Comparison of ENCODE assay signal across 11 cellular contexts in the genomic region with DNA sequence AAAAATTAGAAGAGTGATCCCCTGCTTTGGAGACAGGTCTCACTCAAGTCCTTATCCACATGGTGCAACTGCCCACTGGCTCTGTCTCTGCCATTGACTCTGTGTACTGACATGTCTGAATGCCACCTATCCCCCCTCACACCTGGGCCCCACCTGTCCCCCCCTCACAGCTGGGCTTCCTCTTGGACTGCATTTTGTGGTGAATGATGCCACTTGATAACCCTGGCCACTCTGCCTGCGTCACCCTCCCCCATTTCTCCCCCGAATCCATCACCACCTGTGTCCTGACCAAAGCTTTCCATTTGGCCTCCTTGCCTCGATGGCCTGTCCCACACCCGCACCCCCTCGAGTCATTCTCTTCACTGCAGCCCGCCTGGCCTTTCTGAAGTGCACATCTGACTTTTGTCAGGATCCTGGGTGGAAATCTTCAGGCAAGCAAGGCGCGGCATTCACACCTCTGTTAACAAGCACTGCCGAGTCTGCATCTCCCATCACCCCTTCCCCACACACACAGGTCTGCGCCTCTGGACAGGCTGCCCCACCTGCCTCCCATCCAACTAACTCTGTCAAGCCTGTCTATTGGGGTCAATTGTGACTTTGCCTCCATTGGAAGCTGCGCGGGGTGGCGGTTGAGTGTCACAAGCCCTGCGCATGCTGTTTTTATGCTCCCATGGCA.
DNase-seq lines count a peak whose midpoint lies in the region; FAIRE-seq and TF ChIP-seq lines count a peak whose summit lies in the region.
"Had no signal": no experiment of that assay in that cellular context is flagged by ENCODE, and none has a peak within 500 bp of the region (broad histone marks: within the 10 kb centered on the region; RNA-seq: fewer than 3 reads in every experiment).

No MANE protein-coding gene starts in this region.

- H3K4me3 ChIP-seq in fibroblast of mammary gland (ENCODE audit: control insufficient read depth, low read depth, low read length): peak overlapping the region; percentile 68
- no peak overlapping the region for H3K4me3 ChIP-seq in subcutaneous abdominal adipose tissue (ENCODE audit: low read depth in 1 of 5, low read length in 5 of 5)

- H3K27me3 Mint-ChIP-seq in activated naive CD4-positive, alpha-beta T cell treated with anti-CD3 and anti-CD28 coated beads, Interleukin-2, amount 50 U/mL, for 24 hours: no peaks in the 10 kb centered on the region
- H3K27me3 Mint-ChIP-seq in activated CD4-positive, alpha-beta memory T cell treated with anti-CD3 and anti-CD28 coated beads, Interleukin-2, amount 10 ng/mL, durations not matched to agents 7 days and 5 days: no peaks in the 10 kb centered on the region

- no peaks in the 10 kb centered on the region for H3K27me3 ChIP-seq in subcutaneous abdominal adipose tissue (ENCODE audit: control insufficient read depth in 5 of 5, insufficient read depth in 4 of 5, low read length in 5 of 5)

- no peaks in the 10 kb centered on the region for H3K9me3 ChIP-seq in subcutaneous abdominal adipose tissue (ENCODE audit: control insufficient read depth in 5 of 5, low read length in 5 of 5)

- H3K4me3 Mint-ChIP-seq in activated naive CD4-positive, alpha-beta T cell treated with anti-CD3 and anti-CD28 coated beads, Interleukin-2, amount 50 U/mL, for 24 hours: peak overlapping the region; percentile 92
- no peak overlapping the region for H3K4me3 Mint-ChIP-seq in activated CD4-positive, alpha-beta memory T cell treated with anti-CD3 and anti-CD28 coated beads, Interleukin-2, amount 10 ng/mL, durations not matched to agents 7 days and 5 days
- H3K4me3 Mint-ChIP-seq: nephron progenitor cell had no signal

- peaks cover 2 to 40% (median 24%) of the 10 kb centered on the region in 5 donors for H3K4me1 ChIP-seq in subcutaneous abdominal adipose tissue (ENCODE audit: control insufficient read depth in 5 of 5, insufficient read depth in 5 of 5, low read length in 5 of 5)

- H3K9ac ChIP-seq in subcutaneous abdominal adipose tissue (ENCODE audit: low read length in 5 of 5): no peak overlapping the region

- no peaks in the 10 kb centered on the region for H3K9me3 Mint-ChIP-seq in activated naive CD4-positive, alpha-beta T cell treated with anti-CD3 and anti-CD28 coated beads, Interleukin-2, amount 50 U/mL, for 24 hours
- no peaks in the 10 kb centered on the region for H3K9me3 Mint-ChIP-seq in activated CD4-positive, alpha-beta memory T cell treated with anti-CD3 and anti-CD28 coated beads, Interleukin-2, amount 10 ng/mL, durations not matched to agents 7 days and 5 days
- H3K9me3 Mint-ChIP-seq: nephron progenitor cell had no signal

- peak overlapping the region; percentile 52 for H3K27ac ChIP-seq in subcutaneous abdominal adipose tissue (ENCODE audit: low read depth, low read length)

- no peak for DNase-seq in activated naive CD4-positive, alpha-beta T cell treated with Interleukin-2 at 50 U/mL for 16 hours
- DNase-seq in activated CD4-positive, alpha-beta memory T cell treated with anti-CD3 and anti-CD28 coated beads, Interleukin-2, amount 10 ng/mL, durations not matched to agents 7 days and 5 days: no peak
- no peak for DNase-seq in fibroblast of mammary gland (ENCODE audit: low read depth)
- no peak for DNase-seq in urothelium cell line (ENCODE audit: low spot score)
- DNase-seq in DMS 273 (lab: John Stamatoyannopoulos, UW; ENCODE audit: unreplicated experiment): no peak
- no peak for DNase-seq in NCI-H2171 treated with DMSO at 0.1 percent for 48 hours (lab: John Stamatoyannopoulos, UW)
- DNase-seq: NCI-H524 treated with DMSO at 0.1 percent for 48 hours, nephron progenitor cell had no signal

- FAIRE-seq in urothelium cell line (lab: Jason Lieb, UNC): no peak
- FAIRE-seq: GM19239 had no signal

- peak overlapping the region; percentile 99 for H3K27ac Mint-ChIP-seq in activated naive CD4-positive, alpha-beta T cell treated with anti-CD3 and anti-CD28 coated beads, Interleukin-2, amount 50 U/mL, for 24 hours
- peak overlapping the region; percentile 97 for H3K27ac Mint-ChIP-seq in activated CD4-positive, alpha-beta memory T cell treated with anti-CD3 and anti-CD28 coated beads, Interleukin-2, amount 10 ng/mL, durations not matched to agents 7 days and 5 days
- H3K27ac Mint-ChIP-seq: nephron progenitor cell had no signal

- H3K36me3 Mint-ChIP-seq in activated naive CD4-positive, alpha-beta T cell treated with anti-CD3 and anti-CD28 coated beads, Interleukin-2, amount 50 U/mL, for 24 hours: peaks cover 42% of the 10 kb centered on the region
- H3K36me3 Mint-ChIP-seq in activated CD4-positive, alpha-beta memory T cell treated with anti-CD3 and anti-CD28 coated beads, Interleukin-2, amount 10 ng/mL, durations not matched to agents 7 days and 5 days (ENCODE audit: low read depth): peaks cover 73% of the 10 kb centered on the region

- H3K4me1 Mint-ChIP-seq in activated naive CD4-positive, alpha-beta T cell treated with anti-CD3 and anti-CD28 coated beads, Interleukin-2, amount 50 U/mL, for 24 hours: peaks cover 85% of the 10 kb centered on the region
- H3K4me1 Mint-ChIP-seq in activated CD4-positive, alpha-beta memory T cell treated with anti-CD3 and anti-CD28 coated beads, Interleukin-2, amount 10 ng/mL, durations not matched to agents 7 days and 5 days: peaks cover 84% of the 10 kb centered on the region

- CTCF ChIA-PET in activated CD4-positive, alpha-beta memory T cell treated with anti-CD3 and anti-CD28 coated beads, Interleukin-2, amount 10 ng/mL, durations not matched to agents 7 days and 5 days (lab: Charles Lee): interaction anchor here (1.2 to 1.6 kb wide), 2 partner anchors 50 to 73 kb away, joined by 3 read pairs; no protein-coding TSS in a partner anchor

- H3K36me3 ChIP-seq in subcutaneous abdominal adipose tissue (ENCODE audit: control insufficient read depth in 5 of 5, insufficient read depth in 5 of 5, low read length in 5 of 5): peaks cover 0 to 7% (median 3%) of the 10 kb centered on the region in 5 donors

- TF ChIP-seq CTCF in fibroblast of mammary gland (conservative IDR thresholded peaks at IDR 0.05; ENCODE audit: control insufficient read depth, insufficient read depth, low read depth, low read length): no peak

- POLR2A ChIA-PET in activated CD4-positive, alpha-beta memory T cell treated with anti-CD3 and anti-CD28 coated beads, Interleukin-2, amount 10 ng/mL, durations not matched to agents 7 days and 5 days (lab: Charles Lee): interaction anchor here (1.1 to 8.0 kb wide), 3 partner anchors 14 to 103 kb away, joined by 3 to 46 read pairs (median 4); no protein-coding TSS in a partner anchor
